Comparison of ENCODE assay signal across 1 cellular context in genomic region chr6:150185697-150186096, GRCh38.
TF ChIP-seq lines count a peak whose summit lies in the region.

No MANE protein-coding gene starts in this region.

TF ChIP-seq in GM12878, 131 proteins besides CTCF, POLR2A, EP300 and RAD21:
- no peak for TF ChIP-seq MXI1 (IDR thresholded peaks at IDR 0.05; ENCODE audit: low read depth, low read length)
- no peak for TF ChIP-seq NFYA (IDR thresholded peaks at IDR 0.05; ENCODE audit: borderline replicate concordance, low read depth, low read length)
- no peak for TF ChIP-seq SRF (IDR thresholded peaks at IDR 0.05; ENCODE audit: low read depth in 2 of 2, low read length in 2 of 2)
- no peak for TF ChIP-seq JUNB (IDR thresholded peaks at IDR 0.05)
- no peak for TF ChIP-seq CHD1 (IDR thresholded peaks at IDR 0.05; ENCODE audit: low read depth, low read length)
- TF ChIP-seq HDAC6 (IDR thresholded peaks at IDR 0.05; ENCODE audit: unreplicated experiment), result no peak
- TF ChIP-seq TCF3 (IDR thresholded peaks at IDR 0.05; ENCODE audit: borderline replicate concordance, insufficient read depth, low read depth, low read length), result no peak
- TF ChIP-seq POLR2AphosphoS2 (IDR thresholded peaks at IDR 0.05; ENCODE audit: low read depth, low read length), result no peak
- no peak for TF ChIP-seq ETV6 (conservative IDR thresholded peaks at IDR 0.05 in 1 of 2, IDR thresholded peaks at IDR 0.05 in 1 of 2; ENCODE audit: borderline replicate concordance in 1 of 2, low read depth in 1 of 2)
- no peak for TF ChIP-seq SUPT20H (IDR thresholded peaks at IDR 0.05; ENCODE audit: borderline replicate concordance, control insufficient read depth, low read depth, low read length)
- TF ChIP-seq, protein P1, sequence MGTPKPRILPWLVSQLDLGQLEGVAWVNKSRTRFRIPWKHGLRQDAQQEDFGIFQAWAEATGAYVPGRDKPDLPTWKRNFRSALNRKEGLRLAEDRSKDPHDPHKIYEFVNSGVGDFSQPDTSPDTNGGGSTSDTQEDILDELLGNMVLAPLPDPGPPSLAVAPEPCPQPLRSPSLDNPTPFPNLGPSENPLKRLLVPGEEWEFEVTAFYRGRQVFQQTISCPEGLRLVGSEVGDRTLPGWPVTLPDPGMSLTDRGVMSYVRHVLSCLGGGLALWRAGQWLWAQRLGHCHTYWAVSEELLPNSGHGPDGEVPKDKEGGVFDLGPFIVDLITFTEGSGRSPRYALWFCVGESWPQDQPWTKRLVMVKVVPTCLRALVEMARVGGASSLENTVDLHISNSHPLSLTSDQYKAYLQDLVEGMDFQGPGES (IDR thresholded peaks at IDR 0.05), result no peak
- no peak for TF ChIP-seq CHD2 (IDR thresholded peaks at IDR 0.05; ENCODE audit: borderline replicate concordance, low read depth, low read length)
- no peak for TF ChIP-seq SIX5 (IDR thresholded peaks at IDR 0.05; ENCODE audit: low read depth, low read length, severe bottlenecking)
- TF ChIP-seq WRNIP1 (IDR thresholded peaks at IDR 0.05; ENCODE audit: borderline replicate concordance, low read depth, low read length), result no peak
- TF ChIP-seq POLR2AphosphoS5 (IDR thresholded peaks at IDR 0.05; ENCODE audit: low read length), result no peak
- TF ChIP-seq, protein P2, sequence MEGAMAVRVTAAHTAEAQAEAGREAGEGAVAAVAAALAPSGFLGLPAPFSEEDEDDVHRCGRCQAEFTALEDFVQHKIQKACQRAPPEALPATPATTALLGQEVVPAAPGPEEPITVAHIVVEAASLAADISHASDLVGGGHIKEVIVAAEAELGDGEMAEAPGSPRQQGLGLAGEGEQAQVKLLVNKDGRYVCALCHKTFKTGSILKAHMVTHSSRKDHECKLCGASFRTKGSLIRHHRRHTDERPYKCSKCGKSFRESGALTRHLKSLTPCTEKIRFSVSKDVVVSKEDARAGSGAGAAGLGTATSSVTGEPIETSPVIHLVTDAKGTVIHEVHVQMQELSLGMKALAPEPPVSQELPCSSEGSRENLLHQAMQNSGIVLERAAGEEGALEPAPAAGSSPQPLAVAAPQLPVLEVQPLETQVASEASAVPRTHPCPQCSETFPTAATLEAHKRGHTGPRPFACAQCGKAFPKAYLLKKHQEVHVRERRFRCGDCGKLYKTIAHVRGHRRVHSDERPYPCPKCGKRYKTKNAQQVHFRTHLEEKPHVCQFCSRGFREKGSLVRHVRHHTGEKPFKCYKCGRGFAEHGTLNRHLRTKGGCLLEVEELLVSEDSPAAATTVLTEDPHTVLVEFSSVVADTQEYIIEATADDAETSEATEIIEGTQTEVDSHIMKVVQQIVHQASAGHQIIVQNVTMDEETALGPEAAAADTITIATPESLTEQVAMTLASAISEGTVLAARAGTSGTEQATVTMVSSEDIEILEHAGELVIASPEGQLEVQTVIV (IDR thresholded peaks at IDR 0.05; ENCODE audit: borderline replicate concordance, partially characterized antibody), result no peak
